ENCODE assay signal across 11 cellular contexts in genomic region chr11:128448487-128448886, GRCh38.
DNase-seq lines count a peak whose midpoint lies in the region; ATAC-seq and TF ChIP-seq lines count a peak whose summit lies in the region.
"Had no signal": no experiment of that assay in that cellular context is flagged by ENCODE, and none has a peak within 500 bp of the region (broad histone marks: within the 10 kb centered on the region; RNA-seq: fewer than 3 reads in every experiment).

No MANE protein-coding gene starts in this region.

- DNase-seq in ELR (ENCODE audit: low read depth) (peak; percentile 94), NCI-H69 (lab: John Stamatoyannopoulos, UW) (peak; percentile 45), colonic mucosa (peak; percentile 86), non-pigmented ciliary epithelial cell (ENCODE audit: low read depth) (peak; percentile 50), C1 segment of cervical spinal cord (lab: John Stamatoyannopoulos, UW) (no peak), retina (no peak)
- DNase-seq: SHP77 had no signal

- ATAC-seq in GM21360 (IDR thresholded peaks at IDR 0.05; ENCODE audit: unreplicated experiment) (no peak), GM21737 (IDR thresholded peaks at IDR 0.05; ENCODE audit: unreplicated experiment) (no peak)
- ATAC-seq: K562 had no signal

- no peak for TF ChIP-seq CTCF in colonic mucosa (IDR thresholded peaks at IDR 0.05)

- peak overlapping the region; percentile 88 for H3K27ac ChIP-seq in colonic mucosa
- H3K27ac ChIP-seq: parathyroid adenoma had no signal

- intact Hi-C loops in colonic mucosa (cut with DNase I): no loop called here

- H3K9me3 ChIP-seq in colonic mucosa: no peaks in the 10 kb centered on the region

- peaks cover 23% of the 10 kb centered on the region for H3K4me1 ChIP-seq in colonic mucosa
- H3K4me1 ChIP-seq: parathyroid adenoma had no signal

- H3K9ac ChIP-seq in colonic mucosa (ENCODE audit: low read depth in 2 of 2, low read length in 2 of 2): peak overlapping the region in 1 of 2 donors; percentile 68
- H3K9ac ChIP-seq: parathyroid adenoma had no signal

- no peaks in the 10 kb centered on the region for H3K36me3 ChIP-seq in colonic mucosa

- H3K27me3 ChIP-seq in colonic mucosa: no peaks in the 10 kb centered on the region

- H3K4me3 ChIP-seq in colonic mucosa: no peak overlapping the region
- H3K4me3 ChIP-seq: K562 had no signal

Comparison
In these comparisons a context has a peak if more than half of its experiments do, and no peak if none do; other contexts are left out.
1. DNase-seq: peak in ELR (single experiment), NCI-H69 (single experiment), colonic mucosa (single experiment) and non-pigmented ciliary epithelial cell (single experiment); none in C1 segment of cervical spinal cord (0 of 14) and retina (single experiment).